16 cellular contexts compared by ENCODE assay signal in genomic region chr12:49892732-49893317, GRCh38. TPM values are rescaled to one million over a fixed set of nuclear protein-coding genes. Genes with fewer than 3 reads are reported as not detected.
DNase-seq lines count a peak whose midpoint lies in the region; ATAC-seq and TF ChIP-seq lines count a peak whose summit lies in the region.
"Had no signal": no experiment of that assay in that cellular context is flagged by ENCODE, and none has a peak within 500 bp of the region (broad histone marks: within the 10 kb centered on the region; RNA-seq: fewer than 3 reads in every experiment).

No MANE protein-coding gene starts in this region.

- H3K36me3 ChIP-seq in sigmoid colon = no peaks in the 10 kb centered on the region
- H3K36me3 ChIP-seq: BLaER1 treated with 17β-estradiol and CSF1 and Interleukin-3, amounts not matched to agents 10 nM and 100 nM had no signal

- peak overlapping the region; percentile 82; the same call in 1 of the 2 replicates for H3K27ac ChIP-seq in C4-2B
- H3K27ac ChIP-seq in sigmoid colon = no peak overlapping the region
- H3K27ac ChIP-seq: BLaER1 treated with 17β-estradiol and CSF1 and Interleukin-3, amounts not matched to agents 10 nM and 100 nM had no signal

- ATAC-seq in GM21367 (IDR thresholded peaks at IDR 0.05; ENCODE audit: unreplicated experiment) (no peak), GM18909 (IDR thresholded peaks at IDR 0.05; ENCODE audit: poor library complexity, unreplicated experiment) (no peak), GM18858 (IDR thresholded peaks at IDR 0.05; ENCODE audit: unreplicated experiment) (no peak)
- ATAC-seq: GM12878, HCT116 had no signal

- no peaks in the 10 kb centered on the region for H3K9me3 ChIP-seq in sigmoid colon
- H3K9me3 ChIP-seq: BLaER1 treated with 17β-estradiol and CSF1 and Interleukin-3, amounts not matched to agents 10 nM and 100 nM had no signal

- DNase-seq in NCI-H69 (lab: John Stamatoyannopoulos, UW) (peak; percentile 72), erythroblast (lab: John Stamatoyannopoulos, UW) (peak; percentile 46 to 54), sigmoid colon (peak; percentile 26)
- DNase-seq: 8988T; CD4-positive, alpha-beta T cell; DMS79; IMR-90; KG1 had no signal

- TF ChIP-seq POLR2A in erythroblast (IDR thresholded peaks at IDR 0.05; ENCODE audit: low read length) (no peak), sigmoid colon (IDR thresholded peaks at IDR 0.05) (no peak)

- no peaks in the 10 kb centered on the region for H3K4me1 ChIP-seq in sigmoid colon

- no peak for TF ChIP-seq CTCF in C4-2B (conservative IDR thresholded peaks at IDR 0.05)
- no peak for TF ChIP-seq CTCF in sigmoid colon (IDR thresholded peaks at IDR 0.05)

- no peak for TF ChIP-seq EP300 in sigmoid colon (IDR thresholded peaks at IDR 0.05)

- H3K4me3 ChIP-seq in sigmoid colon = no peak overlapping the region
- H3K4me3 ChIP-seq: BLaER1 treated with 17β-estradiol and CSF1 and Interleukin-3, amounts not matched to agents 10 nM and 100 nM; GM12878 had no signal

- H3K27me3 ChIP-seq in sigmoid colon = no peaks in the 10 kb centered on the region
- H3K27me3 ChIP-seq: BLaER1 treated with 17β-estradiol and CSF1 and Interleukin-3, amounts not matched to agents 10 nM and 100 nM had no signal

- intact Hi-C loops in sigmoid colon (cut with DNase I) = no loop called here

- 76 to 78% methylated on average over 3 of the region's 3 CpGs for WGBS in sigmoid colon, 2 donors

RNA-seq across cellular contexts. Expression of gene FAIM2, which starts 10.9 kb away (rescaled TPM):
- 10 to 100 TPM in 1 of 4 donors, 1 to 10 TPM in 3; 5.8 to 12.8 (median 7.5) TPM for total RNA-seq in sigmoid colon
- 1 to 10 TPM in 2 of 3 donors, not detected in 1; 1.2 to 5.6 TPM for polyA plus RNA-seq in sigmoid colon
- total RNA-seq: CD4-positive, alpha-beta T cell; G401; GM12878 had no signal
- polyA plus RNA-seq: GM12878 had no signal

RNA-seq across cellular contexts. Expression of gene BCDIN3D, which starts 49.9 kb away (rescaled TPM):
- 1 to 10 TPM; 2.7 to 5.4 (median 3.9) TPM for total RNA-seq in sigmoid colon
- 1 to 10 TPM; 1.8 to 3.7 (median 2.1) TPM for polyA plus RNA-seq in sigmoid colon

RNA-seq across cellular contexts. Expression of gene AQP2, which starts 57.7 kb away (rescaled TPM):
- total RNA-seq in sigmoid colon = not detected
- not detected for polyA plus RNA-seq in sigmoid colon
- total RNA-seq: CD4-positive, alpha-beta T cell; G401; GM12878; IMR-90 had no signal
- polyA plus RNA-seq: GM12878, IMR-90 had no signal
